24 cellular contexts compared by ENCODE assay signal in genomic region chr2:133177196-133177595, GRCh38.
"Had no signal": no experiment of that assay in that cellular context is flagged by ENCODE, and none has a peak within 500 bp of the region (broad histone marks: within the 10 kb centered on the region; RNA-seq: fewer than 3 reads in every experiment).

No MANE protein-coding gene starts in this region.

- H3K4me3 ChIP-seq: gastroesophageal sphincter, heart left ventricle, lung, neural progenitor cell, prostate gland, right atrium auricular region, skin epidermis, tibial artery had no signal

- H3K27ac ChIP-seq: gastroesophageal sphincter, heart left ventricle, neural progenitor cell, prostate gland, right atrium auricular region, skin epidermis, tibial artery, WERI-Rb-1 had no signal

- H2AFZ ChIP-seq: neural progenitor cell had no signal

- H3K36me3 ChIP-seq: gastroesophageal sphincter, heart left ventricle, neural progenitor cell, prostate gland, right atrium auricular region, tibial artery, WERI-Rb-1 had no signal

- ATAC-seq: activated CD8-positive, alpha-beta memory T cell treated with anti-CD3 and anti-CD28 coated beads, Interleukin-2, amount 10 ng/mL, durations not matched to agents 7 days and 5 days; activated CD8-positive, alpha-beta T cell treated with anti-CD3 and anti-CD28 coated beads for 36 hours; gastroesophageal sphincter; heart left ventricle; left lobe of liver; naive thymus-derived CD4-positive, alpha-beta T cell; stimulated activated effector memory CD8-positive, alpha-beta T cell treated with anti-CD3 and anti-CD28 coated beads, Interleukin-12 subunit alpha, Interleukin-12 subunit beta, amount 100 ng/mL, for 72 hours; stimulated activated naive CD8-positive, alpha-beta T cell treated with anti-CD3 and anti-CD28 coated beads, Interleukin-15, amount 100 ng/mL, for 72 hours; T-cell had no signal

- H3K9me3 ChIP-seq: gastroesophageal sphincter, prostate gland, right atrium auricular region, tibial artery had no signal

- H3K4me1 ChIP-seq: gastroesophageal sphincter, heart left ventricle, neural progenitor cell, prostate gland, right atrium auricular region, tibial artery had no signal

- H3K4me2 ChIP-seq: neural progenitor cell had no signal

- DNase-seq: activated CD4-positive, alpha-beta T cell treated with anti-CD3 and anti-CD28 coated beads, Interleukin-2, amount 10 ng/mL, durations not matched to agents 7 days and 5 days; activated CD4-positive, CD25-positive, alpha-beta regulatory T cell treated with anti-CD3 and anti-CD28 coated beads, Interleukin-2, amount 50 U/mL, for 72 hours; activated CD8-positive, alpha-beta memory T cell treated with anti-CD3 and anti-CD28 coated beads, Interleukin-2, amount 10 ng/mL, durations not matched to agents 7 days and 5 days; activated CD8-positive, alpha-beta T cell treated with anti-CD3 and anti-CD28 coated beads for 36 hours; activated effector memory CD4-positive, alpha-beta T cell treated with anti-CD3 and anti-CD28 coated beads, Interleukin-2, amount 50 U/mL, for 16 hours; activated naive CD4-positive, alpha-beta T cell treated with anti-CD3 and anti-CD28 coated beads, Interleukin-2, amount 10 ng/mL, durations not matched to agents 7 days and 5 days; activated T-cell treated with anti-CD3 and anti-CD28 coated beads for 4 hours; effector CD4-positive, alpha-beta T cell; erythroblast; heart left ventricle; naive thymus-derived CD4-positive, alpha-beta T cell; stimulated activated CD4-positive, alpha-beta T cell treated with anti-CD3 and anti-CD28 coated beads, Interleukin-1b, Interleukin-23, amount 100 ng/mL, for 48 hours; stimulated activated naive CD8-positive, alpha-beta T cell treated with anti-CD3 and anti-CD28 coated beads, Interleukin-15, amount 100 ng/mL, for 72 hours; T-cell; tibial artery; WERI-Rb-1 had no signal

- H3K27me3 ChIP-seq: heart left ventricle, neural progenitor cell, right atrium auricular region had no signal
